ENCODE assay signal across 8 cellular contexts in the genomic region with DNA sequence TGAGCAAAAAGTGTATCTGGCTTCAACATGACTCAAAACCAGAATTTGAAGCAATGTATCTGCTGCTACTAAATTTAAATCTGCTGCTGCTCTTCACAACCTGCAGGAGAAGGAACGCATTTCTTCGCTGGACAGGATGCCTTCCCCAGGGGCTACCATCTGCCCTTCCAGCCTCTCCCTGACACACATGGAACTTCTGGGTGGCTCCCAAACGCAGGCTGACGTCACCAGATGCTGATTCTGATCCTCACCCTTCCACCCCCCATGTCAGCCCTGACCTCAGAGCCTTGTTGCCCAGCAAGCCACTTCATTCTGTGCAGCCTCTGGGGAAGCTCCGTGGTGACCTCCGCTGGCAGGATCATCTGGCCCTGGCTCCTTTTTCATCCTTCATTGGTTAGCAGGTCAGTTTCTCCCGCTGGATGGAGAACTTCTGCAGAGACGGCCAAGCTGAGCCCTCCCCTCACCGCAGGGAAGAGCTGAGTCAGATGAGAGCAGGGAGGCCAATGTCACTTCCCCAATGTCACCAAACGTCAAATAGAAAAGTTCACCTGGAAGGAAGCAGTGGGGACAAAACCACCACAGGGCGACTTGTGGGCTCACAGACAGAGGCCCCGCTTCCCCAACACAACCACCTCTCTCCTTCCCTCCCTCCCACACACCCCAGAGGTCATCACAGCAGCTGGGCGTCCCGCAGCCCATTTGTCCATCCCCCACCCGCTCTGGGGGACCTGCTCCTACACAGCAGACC. TPM values are rescaled to one million over a fixed set of nuclear protein-coding genes. Genes with fewer than 3 reads are reported as not detected.
DNase-seq lines count a peak whose midpoint lies in the region; ATAC-seq and TF ChIP-seq lines count a peak whose summit lies in the region.

No MANE protein-coding gene starts in this region.

- H3K36me3 ChIP-seq in cardiac muscle cell, result no peaks in the 10 kb centered on the region
- no peaks in the 10 kb centered on the region for H3K36me3 ChIP-seq in smooth muscle cell (ENCODE audit: low read depth)

- no peak overlapping the region for H2AFZ ChIP-seq in smooth muscle cell (ENCODE audit: low read depth)

- H3K27me3 ChIP-seq in cardiac muscle cell (no peaks in the 10 kb centered on the region), smooth muscle cell (ENCODE audit: low read depth) (no peaks in the 10 kb centered on the region)

- WGBS in smooth muscle cell (ENCODE audit: low lambda C conversion rate), result 53% methylated on average over 15 of the region's 15 CpGs

- no peak overlapping the region for H3K4me2 ChIP-seq in smooth muscle cell

- TF ChIP-seq CTCF in cardiac muscle cell (IDR thresholded peaks at IDR 0.05; ENCODE audit: low read depth, low read length), result no peak
- no peak for TF ChIP-seq CTCF in smooth muscle cell (IDR thresholded peaks at IDR 0.05; ENCODE audit: borderline replicate concordance, insufficient read depth, poor library complexity, severe bottlenecking)

- no peak overlapping the region for H3K9ac ChIP-seq in smooth muscle cell (ENCODE audit: low read depth)

- no peaks in the 10 kb centered on the region for H3K4me1 ChIP-seq in cardiac muscle cell (ENCODE audit: low read depth)
- no peaks in the 10 kb centered on the region for H3K4me1 ChIP-seq in smooth muscle cell (ENCODE audit: low read depth)

- H3K9me3 ChIP-seq in cardiac muscle cell (ENCODE audit: low read depth) (no peaks in the 10 kb centered on the region), smooth muscle cell (replicated peaks; ENCODE audit: low read depth) (no peaks in the 10 kb centered on the region)

- H4K20me1 ChIP-seq in smooth muscle cell (ENCODE audit: low read depth), result no peaks in the 10 kb centered on the region

- peak; percentile 87 for ATAC-seq in GM19372 (IDR thresholded peaks at IDR 0.05; ENCODE audit: low read depth, unreplicated experiment)
- peak; percentile 87 for ATAC-seq in HG03139 (IDR thresholded peaks at IDR 0.05; ENCODE audit: unreplicated experiment)

- H3K27ac ChIP-seq in cardiac muscle cell (no peak overlapping the region), smooth muscle cell (ENCODE audit: low read depth) (no peak overlapping the region)

- H3K4me3 ChIP-seq in cardiac muscle cell, result no peak overlapping the region
- no peak overlapping the region for H3K4me3 ChIP-seq in smooth muscle cell

- no peaks in the 10 kb centered on the region for H3K79me2 ChIP-seq in smooth muscle cell (ENCODE audit: low read depth)

- DNase-seq in DMS53 (lab: John Stamatoyannopoulos, UW) (peak; percentile 71), RPMI8226 (peak; percentile 51), cardiac muscle cell (ENCODE audit: low read depth in 1 of 2, low spot score in 1 of 2) (peak; percentile 11 to 33), NCI-H1092 treated with DMSO at 0.1 percent for 48 hours (lab: John Stamatoyannopoulos, UW) (no peak), smooth muscle cell (lab: John Stamatoyannopoulos, UW; ENCODE audit: unreplicated experiment) (no peak), germinal center (ENCODE audit: low spot score) (no peak)

- no peaks in the 10 kb centered on the region for H3F3A ChIP-seq in smooth muscle cell (ENCODE audit: low read depth)

RNA-seq across cellular contexts. Expression of gene RAB20, which starts 14.0 kb away (rescaled TPM):
- total RNA-seq in cardiac muscle cell, result 22.4 and 30.8 TPM in 2 replicates
- polyA plus RNA-seq in cardiac muscle cell, result 14.0 and 20.0 TPM in 2 replicates
- total RNA-seq in smooth muscle cell, result 12.6 and 18.0 TPM in 2 replicates
- 12.9 and 21.8 TPM in 2 replicates for polyA plus RNA-seq in smooth muscle cell

RNA-seq across cellular contexts. Expression of gene NAXD, which starts 39.8 kb away (rescaled TPM):
- total RNA-seq in cardiac muscle cell (32.8 and 36.8 TPM in 2 replicates), smooth muscle cell (16.9 and 22.3 TPM in 2 replicates)
- polyA plus RNA-seq in cardiac muscle cell (40.7 and 48.9 TPM in 2 replicates), smooth muscle cell (28.8 and 30.9 TPM in 2 replicates)

Comparison
In these comparisons a context has a peak if more than half of its experiments do, and no peak if none do; other contexts are left out.
1. DNase-seq: peak in DMS53 (single experiment), RPMI8226 (single experiment) and cardiac muscle cell (2 of 2); none in NCI-H1092 treated with DMSO at 0.1 percent for 48 hours (single experiment), smooth muscle cell (single experiment) and germinal center (single experiment).